ENCODE assay signal across 8 cellular contexts in the genomic region with DNA sequence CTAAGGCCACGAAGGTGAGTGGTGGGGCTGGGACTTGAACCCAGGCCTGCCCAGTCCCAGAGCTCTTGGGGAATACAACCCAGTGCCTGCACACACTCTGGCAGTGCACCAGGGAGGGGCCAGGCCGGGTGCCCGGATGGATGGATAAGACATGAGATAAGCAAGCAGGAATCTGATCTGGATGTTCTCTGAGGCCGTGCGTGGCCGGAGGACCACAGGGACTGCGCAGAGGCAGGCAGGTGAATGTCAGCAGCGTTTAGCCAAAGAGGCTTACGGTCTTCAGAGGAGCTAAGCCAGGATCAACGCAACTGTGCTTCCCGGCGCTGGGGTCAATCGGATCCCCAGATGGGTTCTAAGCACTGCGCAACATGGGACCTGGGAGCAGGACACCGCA. TPM values are rescaled to one million over a fixed set of nuclear protein-coding genes. Genes with fewer than 3 reads are reported as not detected.
DNase-seq lines count a peak whose midpoint lies in the region; ATAC-seq, FAIRE-seq and TF ChIP-seq lines count a peak whose summit lies in the region.

No MANE protein-coding gene starts in this region.

- intact Hi-C loops in right cardiac atrium (cut with DNase I), result no loop called here

- H3K9me3 Mint-ChIP-seq in T-helper 2 cell treated with Interferon-gamma antibody and Interleukin-4, amounts not matched to agents 5 μg/mL and 100 μg/mL, for 36 hours, result no peaks in the 10 kb centered on the region

- TF ChIP-seq CTCF in WI38 (IDR thresholded peaks at IDR 0.05; ENCODE audit: low read depth, low read length), result no peak

- H3K4me3 ChIP-seq in WI38 (ENCODE audit: low read depth, low read length) (peak overlapping the region; percentile 81), right cardiac atrium (ENCODE audit: low read length) (peak overlapping the region; percentile 94), small intestine (ENCODE audit: low read depth in 1 of 2, low read length in 2 of 2) (peak overlapping the region; percentile 80 to 90)

- peak overlapping the region; percentile 89 for H3K4me3 Mint-ChIP-seq in T-helper 2 cell treated with Interferon-gamma antibody and Interleukin-4, amounts not matched to agents 5 μg/mL and 100 μg/mL, for 36 hours

- H3K36me3 Mint-ChIP-seq in T-helper 2 cell treated with Interferon-gamma antibody and Interleukin-4, amounts not matched to agents 5 μg/mL and 100 μg/mL, for 36 hours (ENCODE audit: low read depth), result peaks cover 6% of the 10 kb centered on the region

- H3K27me3 Mint-ChIP-seq in T-helper 2 cell treated with Interferon-gamma antibody and Interleukin-4, amounts not matched to agents 5 μg/mL and 100 μg/mL, for 36 hours (ENCODE audit: low read depth), result no peaks in the 10 kb centered on the region

- no peak for DNase-seq in T-helper 2 cell treated with Interferon-gamma antibody and Interleukin-4, amounts not matched to agents 5 μg/mL and 100 μg/mL, for 36 hours (ENCODE audit: low spot score)
- no peak for DNase-seq in T-helper 2 cell
- DNase-seq in right cardiac atrium, result peak in 1 of 3 donors; percentile 72
- DNase-seq in small intestine, result peak; percentile 69
- no peak for DNase-seq in 8988T
- DNase-seq in HTR-8/SVneo (ENCODE audit: insufficient read length, low spot score), result no peak

- ATAC-seq in right cardiac atrium, result no peak
- ATAC-seq in GM19463 (IDR thresholded peaks at IDR 0.05; ENCODE audit: unreplicated experiment), result no peak

- H3K4me1 Mint-ChIP-seq in T-helper 2 cell treated with Interferon-gamma antibody and Interleukin-4, amounts not matched to agents 5 μg/mL and 100 μg/mL, for 36 hours (ENCODE audit: low read depth), result peaks cover 26% of the 10 kb centered on the region

- FAIRE-seq in small intestine (lab: Jason Lieb, UNC) (no peak), HTR-8/SVneo (lab: Jason Lieb, UNC) (no peak)

- H3K9me3 ChIP-seq in right cardiac atrium (ENCODE audit: control insufficient read depth, low read length) (no peaks in the 10 kb centered on the region), small intestine (ENCODE audit: control insufficient read depth, low read depth) (no peaks in the 10 kb centered on the region)

- H3K27ac Mint-ChIP-seq in T-helper 2 cell treated with Interferon-gamma antibody and Interleukin-4, amounts not matched to agents 5 μg/mL and 100 μg/mL, for 36 hours, result peak overlapping the region; percentile 91

- H3K4me1 ChIP-seq in right cardiac atrium (ENCODE audit: control insufficient read depth, insufficient read depth, low read length) (peaks cover 20% of the 10 kb centered on the region), small intestine (ENCODE audit: control insufficient read depth in 2 of 2, insufficient read depth in 1 of 2, low read depth in 1 of 2, low read length in 1 of 2) (peaks cover 3 to 9% of the 10 kb centered on the region in 2 donors)

- H3K27ac ChIP-seq in right cardiac atrium (ENCODE audit: low read length) (peak overlapping the region; percentile 39), small intestine (ENCODE audit: low read depth in 1 of 2, low read length in 1 of 2) (peak overlapping the region; percentile 88 to 97)

- H3K27me3 ChIP-seq in right cardiac atrium (ENCODE audit: control insufficient read depth, insufficient read depth), result no peaks in the 10 kb centered on the region
- H3K27me3 ChIP-seq in small intestine (ENCODE audit: control insufficient read depth in 2 of 2, insufficient read depth in 2 of 2, low read length in 2 of 2), result no peaks in the 10 kb centered on the region

- H3K36me3 ChIP-seq in small intestine (ENCODE audit: control insufficient read depth in 2 of 2, insufficient read depth in 2 of 2, low read length in 2 of 2), result no peaks in the 10 kb centered on the region

- WGBS in right cardiac atrium, result 24% methylated on average over 15 of the region's 15 CpGs
- 9 to 35% (median 20%) methylated on average over 15 of the region's 15 CpGs for WGBS in small intestine, 3 donors

RNA-seq across cellular contexts. Expression of a gene that starts 1.5 kb away (rescaled TPM):
- total RNA-seq in right cardiac atrium, result 10 to 100 TPM; 22.0 to 29.2 (median 26.2) TPM
- polyA plus RNA-seq in right cardiac atrium (25.4 TPM), small intestine (10 to 100 TPM; 29.9 to 34.9 (median 30.2) TPM)

RNA-seq across cellular contexts. Expression of a gene that starts 21.5 kb away (rescaled TPM):
- 10 to 100 TPM; 19.3 to 29.3 (median 23.1) TPM for total RNA-seq in right cardiac atrium
- polyA plus RNA-seq in right cardiac atrium, result 20.0 TPM
- polyA plus RNA-seq in small intestine, result 10 to 100 TPM; 20.1 to 25.9 (median 24.6) TPM

RNA-seq across cellular contexts. Expression of a gene that starts 56.2 kb away (rescaled TPM):
- total RNA-seq in right cardiac atrium, result not detected
- polyA plus RNA-seq in right cardiac atrium (not detected), small intestine (not detected)
